In genomic region chr4:118155516-118155915, GRCh38 we compare ENCODE assay signal across 3 cellular contexts.
TF ChIP-seq lines count a peak whose summit lies in the region.

No MANE protein-coding gene starts in this region.

TF ChIP-seq in SK-N-SH, 30 proteins besides CTCF, POLR2A, EP300 and RAD21 (continued from another document):
- TF ChIP-seq IRF3 (IDR thresholded peaks at IDR 0.05; ENCODE audit: low read depth, low read length) = no peak
- no peak for TF ChIP-seq JUND (IDR thresholded peaks at IDR 0.05)
- TF ChIP-seq NFIC (IDR thresholded peaks at IDR 0.05; ENCODE audit: borderline replicate concordance) = no peak
- no peak for TF ChIP-seq MAX (IDR thresholded peaks at IDR 0.05; ENCODE audit: low read depth)
- TF ChIP-seq POLR2AphosphoS5 (IDR thresholded peaks at IDR 0.05; ENCODE audit: low read depth, low read length) = no peak
- no peak for TF ChIP-seq TCF12 (IDR thresholded peaks at IDR 0.05)

TF ChIP-seq in SK-N-SH treated with all-trans-retinoic acid at 6 μM for 48 hours, 23 proteins besides CTCF, POLR2A, EP300 and RAD21 (continued from another document):
- TF ChIP-seq POU6F1 (CRISPR knock-in tag; IDR thresholded peaks at IDR 0.05; ENCODE audit: borderline replicate concordance, low read depth) = no peak
- no peak for TF ChIP-seq SNAI2 (CRISPR knock-in tag; IDR thresholded peaks at IDR 0.05)
- TF ChIP-seq ZC3H10 (CRISPR knock-in tag; IDR thresholded peaks at IDR 0.05) = no peak
- TF ChIP-seq CSDC2 (CRISPR knock-in tag; IDR thresholded peaks at IDR 0.05) = no peak
- TF ChIP-seq ZNF8 (CRISPR knock-in tag; IDR thresholded peaks at IDR 0.05) = no peak
- no peak for TF ChIP-seq ZNF70 (CRISPR knock-in tag; IDR thresholded peaks at IDR 0.05)
- no peak for TF ChIP-seq RARB (CRISPR knock-in tag; IDR thresholded peaks at IDR 0.05)
- TF ChIP-seq BACH2 (CRISPR knock-in tag; IDR thresholded peaks at IDR 0.05; ENCODE audit: borderline replicate concordance) = no peak
- TF ChIP-seq, protein P1, sequence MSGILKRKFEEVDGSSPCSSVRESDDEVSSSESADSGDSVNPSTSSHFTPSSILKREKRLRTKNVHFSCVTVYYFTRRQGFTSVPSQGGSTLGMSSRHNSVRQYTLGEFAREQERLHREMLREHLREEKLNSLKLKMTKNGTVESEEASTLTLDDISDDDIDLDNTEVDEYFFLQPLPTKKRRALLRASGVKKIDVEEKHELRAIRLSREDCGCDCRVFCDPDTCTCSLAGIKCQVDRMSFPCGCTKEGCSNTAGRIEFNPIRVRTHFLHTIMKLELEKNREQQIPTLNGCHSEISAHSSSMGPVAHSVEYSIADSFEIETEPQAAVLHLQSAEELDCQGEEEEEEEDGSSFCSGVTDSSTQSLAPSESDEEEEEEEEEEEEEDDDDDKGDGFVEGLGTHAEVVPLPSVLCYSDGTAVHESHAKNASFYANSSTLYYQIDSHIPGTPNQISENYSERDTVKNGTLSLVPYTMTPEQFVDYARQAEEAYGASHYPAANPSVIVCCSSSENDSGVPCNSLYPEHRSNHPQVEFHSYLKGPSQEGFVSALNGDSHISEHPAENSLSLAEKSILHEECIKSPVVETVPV (CRISPR knock-in tag; IDR thresholded peaks at IDR 0.05) = no peak
- no peak for TF ChIP-seq ZNF565 (CRISPR knock-in tag; conservative IDR thresholded peaks at IDR 0.05; ENCODE audit: low read depth)
- TF ChIP-seq ZFP30 (CRISPR knock-in tag; IDR thresholded peaks at IDR 0.05) = no peak

TF ChIP-seq in GM12878, 131 proteins besides CTCF, POLR2A, EP300 and RAD21 (continued from another document):
- no peak for TF ChIP-seq POLR2AphosphoS2 (IDR thresholded peaks at IDR 0.05; ENCODE audit: low read depth, low read length)
